25 cellular contexts compared by ENCODE assay signal in the genomic region with DNA sequence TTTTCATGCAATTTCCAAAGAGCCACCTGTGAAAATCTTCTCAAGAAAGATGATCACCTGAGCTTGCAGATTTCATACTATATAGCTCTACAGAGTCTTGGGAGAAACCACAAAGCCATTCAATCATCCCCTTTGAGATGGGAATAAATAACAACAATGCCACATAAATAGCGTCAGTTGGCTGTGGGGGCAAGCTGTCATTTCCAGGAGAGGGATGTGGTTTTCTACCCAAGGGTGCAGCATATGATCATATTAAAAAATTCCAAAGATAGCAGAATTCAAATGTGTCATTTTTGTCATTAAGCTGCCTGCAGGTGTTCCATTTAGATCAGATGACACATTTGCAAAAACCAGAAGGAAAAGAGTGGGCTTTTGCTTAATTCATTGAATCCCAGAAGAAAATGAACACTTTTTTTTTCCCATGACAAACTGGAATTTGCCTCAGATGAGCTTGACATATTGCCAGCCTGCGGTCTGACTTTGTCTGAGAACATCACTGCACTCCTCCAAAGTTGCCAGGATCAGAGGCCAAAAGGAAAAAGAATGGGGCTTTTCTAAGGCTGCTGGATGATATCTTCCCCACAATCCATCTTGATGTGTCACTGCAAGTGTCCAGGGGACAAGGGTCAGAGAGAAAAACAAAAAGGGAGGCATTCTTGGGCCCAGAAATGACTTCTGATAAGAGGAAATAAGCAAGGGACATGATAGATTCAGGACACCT.
DNase-seq lines count a peak whose midpoint lies in the region; TF ChIP-seq lines count a peak whose summit lies in the region.
"Had no signal": no experiment of that assay in that cellular context is flagged by ENCODE, and none has a peak within 500 bp of the region (broad histone marks: within the 10 kb centered on the region; RNA-seq: fewer than 3 reads in every experiment).

No MANE protein-coding gene starts in this region.

- peak; percentile 11 for DNase-seq in GM03348 (ENCODE audit: low spot score)
- DNase-seq in amniotic epithelial cell (ENCODE audit: low read depth), result peak; percentile 53
- DNase-seq in iris pigment epithelial cell (ENCODE audit: low read depth), result peak; percentile 10
- peak; percentile 50 for DNase-seq in renal cortical epithelial cell (ENCODE audit: low read depth)
- DNase-seq in uterus, result no peak
- no peak for DNase-seq in stimulated activated CD4-positive, alpha-beta T cell treated with anti-CD3 and anti-CD28 coated beads, Interleukin-15, amount 100 ng/mL, for 24 hours
- no peak for DNase-seq in AG08395 (ENCODE audit: low spot score)
- DNase-seq in SK-N-SH, result no peak
- DNase-seq: activated CD8-positive, alpha-beta T cell treated with anti-CD3 and anti-CD28 coated beads, Interleukin-2, amount 10 ng/mL, durations not matched to agents 7 days and 5 days; activated gamma-delta T cell treated with Interleukin-2 at 50 U/mL for 16 hours; activated naive CD8-positive, alpha-beta T cell treated with anti-CD3 and anti-CD28 coated beads, Interleukin-2, amount 50 U/mL, for 24 hours; CD4-positive, CD25-positive, alpha-beta regulatory T cell; colonic mucosa; effector memory CD4-positive, alpha-beta T cell; islet precursor cell; lower lobe of right lung; NCI-H1417; NCI-H2081 treated with DMSO at 0.1 percent for 48 hours; occipital lobe; SHP77 treated with DMSO at 0.1 percent for 48 hours; stimulated activated CD4-positive, alpha-beta T cell treated with anti-CD3 and anti-CD28 coated beads, Interleukin-4, amount 100 ng/mL, for 24 hours; stimulated activated naive B cell treated with anti-CD40 and anti-IgM and Interleukin-4, amounts not matched to agents 10 μg/mL and 1 μg/mL and 100 μg/mL, for 72 hours; thyroid gland had no signal

- no peak for TF ChIP-seq POLR2A in uterus (IDR thresholded peaks at IDR 0.05)

- POLR2A ChIA-PET in SK-N-SH (lab: Yijun Ruan, JAX), result no interaction called here

- H3K36me3 ChIP-seq in uterus (no peaks in the 10 kb centered on the region), SK-N-SH (replicated peaks in 1 of 2; ENCODE audit: control insufficient read depth in 1 of 2, insufficient read depth in 2 of 2, low read length in 1 of 2) (no peaks in the 10 kb centered on the region)
- H3K36me3 ChIP-seq: breast epithelium, colonic mucosa, lower lobe of right lung, thyroid gland had no signal

- H3K4me2 ChIP-seq in SK-N-SH, result no peak overlapping the region

- no peaks in the 10 kb centered on the region for H3K79me2 ChIP-seq in SK-N-SH (ENCODE audit: insufficient read depth)

- no peak overlapping the region for H3K9ac ChIP-seq in SK-N-SH

- H3K27ac ChIP-seq in uterus, result no peak overlapping the region
- no peak overlapping the region for H3K27ac ChIP-seq in SK-N-SH (ENCODE audit: low read depth in 2 of 2, low read length in 1 of 2)
- H3K27ac ChIP-seq: breast epithelium, colonic mucosa, HL-60, lower lobe of right lung, thyroid gland had no signal

- H3K4me3 ChIP-seq in uterus (no peak overlapping the region), SK-N-SH (ENCODE audit: low read depth in 2 of 2, low read length in 1 of 2) (no peak overlapping the region)
- H3K4me3 ChIP-seq: breast epithelium, colonic mucosa, lower lobe of right lung, thyroid gland had no signal

- TF ChIP-seq EP300 in SK-N-SH (IDR thresholded peaks at IDR 0.05; ENCODE audit: borderline replicate concordance in 1 of 2, low read depth in 1 of 2, low read length in 1 of 2), result no peak

- TF ChIP-seq CTCF in uterus (IDR thresholded peaks at IDR 0.05), result no peak
- TF ChIP-seq CTCF in SK-N-SH (IDR thresholded peaks at IDR 0.05), result no peak

- H3K9me3 ChIP-seq in uterus (no peaks in the 10 kb centered on the region), SK-N-SH (no peaks in the 10 kb centered on the region)
- H3K9me3 ChIP-seq: breast epithelium, colonic mucosa, lower lobe of right lung, thyroid gland had no signal

- H3K27me3 ChIP-seq in uterus (no peaks in the 10 kb centered on the region), SK-N-SH (ENCODE audit: insufficient read depth) (no peaks in the 10 kb centered on the region)
- H3K27me3 ChIP-seq: breast epithelium, colonic mucosa, thyroid gland had no signal

- no peak for TF ChIP-seq RAD21 in SK-N-SH (IDR thresholded peaks at IDR 0.05; ENCODE audit: low read length)

- no peaks in the 10 kb centered on the region for H4K20me1 ChIP-seq in SK-N-SH (ENCODE audit: insufficient read depth)

- WGBS in SK-N-SH (ENCODE audit: low lambda C conversion rate), result 15% methylated on average over 2 of the region's 2 CpGs

- H3F3A ChIP-seq in SK-N-SH (replicated peaks; ENCODE audit: insufficient read depth), result no peaks in the 10 kb centered on the region

- H3K9me2 ChIP-seq in SK-N-SH, result no peaks in the 10 kb centered on the region

- H3K4me1 ChIP-seq in uterus (no peaks in the 10 kb centered on the region), SK-N-SH (ENCODE audit: control insufficient read depth in 1 of 2, insufficient read depth in 2 of 2, low read depth in 1 of 2, low read length in 1 of 2) (no peaks in the 10 kb centered on the region)
- H3K4me1 ChIP-seq: breast epithelium, colonic mucosa, lower lobe of right lung, thyroid gland had no signal

- intact Hi-C loops in uterus (cut with DNase I; ENCODE audit: low total_unique reads), result no loop called here

- H2AFZ ChIP-seq in SK-N-SH (ENCODE audit: low read depth), result no peak overlapping the region

- CTCF ChIA-PET in SK-N-SH (lab: Yijun Ruan, JAX), result interaction anchor here (0.6 kb wide), 1 partner anchor 1156 kb away, joined by 3 read pairs; no protein-coding TSS in a partner anchor

TF ChIP-seq in SK-N-SH, 30 proteins besides CTCF, POLR2A, EP300 and RAD21:
- no peak for TF ChIP-seq TEAD4 (IDR thresholded peaks at IDR 0.05; ENCODE audit: borderline replicate concordance, insufficient read depth)
- TF ChIP-seq GABPA (IDR thresholded peaks at IDR 0.05; ENCODE audit: low read depth), result no peak
- TF ChIP-seq TCF12 (IDR thresholded peaks at IDR 0.05), result no peak
- TF ChIP-seq YY1 (IDR thresholded peaks at IDR 0.05; ENCODE audit: low read depth), result no peak
- TF ChIP-seq MEF2A (IDR thresholded peaks at IDR 0.05; ENCODE audit: borderline replicate concordance, low read depth), result no peak
- no peak for TF ChIP-seq NFIC (IDR thresholded peaks at IDR 0.05; ENCODE audit: borderline replicate concordance)
- no peak for TF ChIP-seq IRF3 (IDR thresholded peaks at IDR 0.05; ENCODE audit: low read depth, low read length)
- no peak for TF ChIP-seq USF2 (IDR thresholded peaks at IDR 0.05; ENCODE audit: borderline replicate concordance, low read depth, low read length)
- no peak for TF ChIP-seq PBX3 (IDR thresholded peaks at IDR 0.05)
- TF ChIP-seq TAF1 (IDR thresholded peaks at IDR 0.05; ENCODE audit: borderline replicate concordance, low read depth, low read length), result no peak

Comparison
In these comparisons a context has a peak if more than half of its experiments do, and no peak if none do; other contexts are left out.
1. DNase-seq: peak in GM03348 (single experiment), amniotic epithelial cell (single experiment), iris pigment epithelial cell (single experiment) and renal cortical epithelial cell (single experiment); none in uterus (0 of 2), stimulated activated CD4-positive, alpha-beta T cell treated with anti-CD3 and anti-CD28 coated beads, Interleukin-15, amount 100 ng/mL, for 24 hours (single experiment), AG08395 (single experiment) and SK-N-SH (single experiment).